ENCODE assay signal across 1 cellular context in the genomic region with DNA sequence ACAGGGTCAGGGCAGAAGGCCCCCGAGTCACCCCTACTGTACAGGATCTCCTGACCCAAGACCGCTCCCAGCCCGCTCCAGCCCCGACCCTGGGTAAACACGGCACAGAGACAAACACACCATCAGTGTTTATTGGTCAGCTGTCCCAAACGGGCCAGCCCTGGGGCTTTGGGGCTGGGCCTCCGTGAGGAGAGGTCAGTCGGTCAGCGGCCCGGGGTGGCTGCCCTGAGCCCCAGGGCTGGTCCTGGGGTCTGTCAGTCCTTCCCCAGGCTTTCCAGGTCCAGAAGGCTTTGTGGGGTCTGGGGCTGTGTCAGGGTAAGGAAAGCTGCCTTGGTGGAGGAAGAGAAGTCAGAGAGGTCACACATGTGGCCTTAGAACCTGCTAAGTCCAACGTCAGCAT.
TF ChIP-seq lines count a peak whose summit lies in the region.

No MANE protein-coding gene starts in this region.

TF ChIP-seq in neural cell, 6 proteins besides CTCF, POLR2A, EP300 and RAD21:
- no peak for TF ChIP-seq SMC3 (conservative IDR thresholded peaks at IDR 0.05; ENCODE audit: poor library complexity)
- TF ChIP-seq, protein P1, sequence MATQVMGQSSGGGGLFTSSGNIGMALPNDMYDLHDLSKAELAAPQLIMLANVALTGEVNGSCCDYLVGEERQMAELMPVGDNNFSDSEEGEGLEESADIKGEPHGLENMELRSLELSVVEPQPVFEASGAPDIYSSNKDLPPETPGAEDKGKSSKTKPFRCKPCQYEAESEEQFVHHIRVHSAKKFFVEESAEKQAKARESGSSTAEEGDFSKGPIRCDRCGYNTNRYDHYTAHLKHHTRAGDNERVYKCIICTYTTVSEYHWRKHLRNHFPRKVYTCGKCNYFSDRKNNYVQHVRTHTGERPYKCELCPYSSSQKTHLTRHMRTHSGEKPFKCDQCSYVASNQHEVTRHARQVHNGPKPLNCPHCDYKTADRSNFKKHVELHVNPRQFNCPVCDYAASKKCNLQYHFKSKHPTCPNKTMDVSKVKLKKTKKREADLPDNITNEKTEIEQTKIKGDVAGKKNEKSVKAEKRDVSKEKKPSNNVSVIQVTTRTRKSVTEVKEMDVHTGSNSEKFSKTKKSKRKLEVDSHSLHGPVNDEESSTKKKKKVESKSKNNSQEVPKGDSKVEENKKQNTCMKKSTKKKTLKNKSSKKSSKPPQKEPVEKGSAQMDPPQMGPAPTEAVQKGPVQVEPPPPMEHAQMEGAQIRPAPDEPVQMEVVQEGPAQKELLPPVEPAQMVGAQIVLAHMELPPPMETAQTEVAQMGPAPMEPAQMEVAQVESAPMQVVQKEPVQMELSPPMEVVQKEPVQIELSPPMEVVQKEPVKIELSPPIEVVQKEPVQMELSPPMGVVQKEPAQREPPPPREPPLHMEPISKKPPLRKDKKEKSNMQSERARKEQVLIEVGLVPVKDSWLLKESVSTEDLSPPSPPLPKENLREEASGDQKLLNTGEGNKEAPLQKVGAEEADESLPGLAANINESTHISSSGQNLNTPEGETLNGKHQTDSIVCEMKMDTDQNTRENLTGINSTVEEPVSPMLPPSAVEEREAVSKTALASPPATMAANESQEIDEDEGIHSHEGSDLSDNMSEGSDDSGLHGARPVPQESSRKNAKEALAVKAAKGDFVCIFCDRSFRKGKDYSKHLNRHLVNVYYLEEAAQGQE (IDR thresholded peaks at IDR 0.05; ENCODE audit: borderline replicate concordance), result no peak
- TF ChIP-seq TAF1 (IDR thresholded peaks at IDR 0.05; ENCODE audit: low read depth), result no peak
- TF ChIP-seq POLR2AphosphoS5 (IDR thresholded peaks at IDR 0.05), result no peak
- TF ChIP-seq MXI1 (conservative IDR thresholded peaks at IDR 0.05; ENCODE audit: poor library complexity, severe bottlenecking), result no peak
